23 cellular contexts compared by ENCODE assay signal in the genomic region with DNA sequence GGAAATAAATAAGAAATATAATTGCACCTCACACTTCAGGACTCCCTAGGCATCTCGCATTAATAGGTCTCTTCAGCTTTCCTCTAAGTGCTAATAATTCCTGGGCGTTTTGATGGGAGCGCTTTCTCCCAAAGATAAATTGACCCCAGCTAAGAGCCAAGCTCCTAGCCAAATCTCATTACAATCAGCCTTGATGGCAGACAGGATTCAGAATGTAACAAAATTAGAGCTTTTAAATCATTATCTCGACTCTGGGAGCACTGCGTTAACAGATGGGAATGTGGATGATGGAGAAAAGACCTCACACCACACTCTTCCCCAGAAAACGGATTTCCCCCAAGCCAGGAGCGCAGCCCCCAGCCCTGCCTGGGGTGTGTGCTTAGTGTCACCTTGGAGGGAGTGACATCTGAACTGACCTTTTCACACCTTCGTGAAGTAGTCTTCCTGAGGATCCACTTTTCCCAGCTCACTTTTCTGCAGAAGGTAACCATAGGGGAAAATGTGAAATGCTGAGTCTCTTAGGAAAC. TPM values are rescaled to one million over a fixed set of nuclear protein-coding genes. Genes with fewer than 3 reads are reported as not detected.
DNase-seq lines count a peak whose midpoint lies in the region; ATAC-seq, FAIRE-seq and TF ChIP-seq lines count a peak whose summit lies in the region.
"Had no signal": no experiment of that assay in that cellular context is flagged by ENCODE, and none has a peak within 500 bp of the region (broad histone marks: within the 10 kb centered on the region; RNA-seq: fewer than 3 reads in every experiment).

No MANE protein-coding gene starts in this region.

- H3F3A ChIP-seq in Loucy (ENCODE audit: low read depth): no peaks in the 10 kb centered on the region

- no peak overlapping the region for H3K4me3 Mint-ChIP-seq in osteocyte (ENCODE audit: unreplicated experiment)
- no peak overlapping the region for H3K4me3 Mint-ChIP-seq in activated T-helper 2 cell treated with anti-CD3 and anti-CD28 coated beads, Interferon-gamma antibody, Interleukin-2, Interleukin-4, amounts not matched to agents 10 μg/mL and 5 μg/mL and 100 μg/mL, durations not matched to agents 14 hours and 24 hours and 36 hours (ENCODE audit: low read depth)
- H3K4me3 Mint-ChIP-seq: CD4-positive, alpha-beta memory T cell had no signal

- H3K18ac ChIP-seq in H1 (ENCODE audit: extremely low read depth, low read length): no peak overlapping the region

- FAIRE-seq in H1 (lab: Jason Lieb, UNC): no peak
- FAIRE-seq: A204.1, GM12878, GM19239, H54, HTR-8/SVneo, K562 had no signal

- H3K36me3 ChIP-seq in Loucy (ENCODE audit: insufficient read depth, low read length) (no peaks in the 10 kb centered on the region), H1 (ENCODE audit: control insufficient read depth in 2 of 4, insufficient read depth in 4 of 4, low read length in 3 of 4) (no peaks in the 10 kb centered on the region)
- H3K36me3 ChIP-seq: BE2C had no signal

- H3K23ac ChIP-seq in H1 (ENCODE audit: insufficient read length): no peak overlapping the region

- no peak overlapping the region for H3K4ac ChIP-seq in H1 (replicated peaks; ENCODE audit: insufficient read length, low read depth, low read length)

- H2AFZ ChIP-seq in Loucy (ENCODE audit: low read length): no peak overlapping the region
- no peak overlapping the region for H2AFZ ChIP-seq in H1 (ENCODE audit: low read length)
- H2AFZ ChIP-seq: GM23248 had no signal

- TF ChIP-seq POLR2A in H1 (IDR thresholded peaks at IDR 0.05; ENCODE audit: control extremely low read depth in 1 of 2, low read depth in 2 of 2, low read length in 2 of 2): no peak

- H2AK5ac ChIP-seq in H1 (ENCODE audit: low read depth, low read length): no peak overlapping the region

- no peaks in the 10 kb centered on the region for H3K79me2 ChIP-seq in Loucy (ENCODE audit: insufficient read depth, low read length)
- H3K79me2 ChIP-seq in H1 (ENCODE audit: control insufficient read depth in 1 of 2, insufficient read depth in 2 of 2, low read length in 2 of 2): no peaks in the 10 kb centered on the region; a peak in 1 of 4 replicates

- ATAC-seq in HG03571 (IDR thresholded peaks at IDR 0.05; ENCODE audit: unreplicated experiment): no peak
- ATAC-seq: GM12878, K562 had no signal

- no peaks in the 10 kb centered on the region for H3K79me1 ChIP-seq in H1 (ENCODE audit: low read depth, low read length)

- H3K4me2 ChIP-seq in Loucy (ENCODE audit: low read depth, low read length, poor library complexity, severe bottlenecking) (no peak overlapping the region), H1 (ENCODE audit: insufficient read depth in 1 of 2, low read depth in 2 of 2, low read length in 2 of 2) (no peak overlapping the region)

- H3K23me2 ChIP-seq in H1 (ENCODE audit: low read depth, low read length): no peaks in the 10 kb centered on the region; the same call in 1 of the 2 replicates

- H4K91ac ChIP-seq in H1 (replicated peaks; ENCODE audit: insufficient read length, low read length): no peak overlapping the region

- no peaks in the 10 kb centered on the region for H3K27me3 Mint-ChIP-seq in osteocyte (ENCODE audit: unreplicated experiment)
- H3K27me3 Mint-ChIP-seq in activated T-helper 2 cell treated with anti-CD3 and anti-CD28 coated beads, Interferon-gamma antibody, Interleukin-2, Interleukin-4, amounts not matched to agents 10 μg/mL and 5 μg/mL and 100 μg/mL, durations not matched to agents 14 hours and 24 hours and 36 hours (ENCODE audit: low read depth): no peaks in the 10 kb centered on the region
- H3K27me3 Mint-ChIP-seq: CD4-positive, alpha-beta memory T cell had no signal

- H3K56ac ChIP-seq in H1 (replicated peaks; ENCODE audit: insufficient read length, low read depth, low read length): no peak overlapping the region

- no peak overlapping the region for H2BK5ac ChIP-seq in H1 (ENCODE audit: low read depth, low read length)

- H4K20me1 ChIP-seq in Loucy (ENCODE audit: insufficient read depth, low read length, poor library complexity, severe bottlenecking): no peaks in the 10 kb centered on the region
- no peaks in the 10 kb centered on the region for H4K20me1 ChIP-seq in H1 (replicated peaks in 1 of 2; ENCODE audit: control insufficient read depth in 1 of 2, insufficient read depth in 2 of 2, low read length in 2 of 2)

- DNase-seq in NCI-H82 (lab: John Stamatoyannopoulos, UW): peak; percentile 81
- DNase-seq in H1 (ENCODE audit: low read depth in 1 of 2, low spot score in 2 of 2): peak in 1 of 2 experiments; percentile 20
- peak; percentile 19 for DNase-seq in osteocyte (ENCODE audit: extremely low spot score, unreplicated experiment)
- DNase-seq in activated naive CD4-positive, alpha-beta T cell treated with Interleukin-2 at 50 U/mL for 16 hours: no peak
- no peak for DNase-seq in activated T-helper 2 cell treated with anti-CD3 and anti-CD28 coated beads, Interferon-gamma antibody, Interleukin-2, Interleukin-4, amounts not matched to agents 10 μg/mL and 5 μg/mL and 100 μg/mL, durations not matched to agents 14 hours and 24 hours and 36 hours (ENCODE audit: low spot score)
- DNase-seq: ACHN; BE2C; CD4-positive, alpha-beta memory T cell; DMS153; DMS79; GM23248; HCEC 1CT; IMR-90 had no signal

- TF ChIP-seq RAD21 in H1 (IDR thresholded peaks at IDR 0.05 in 1 of 2, conservative IDR thresholded peaks at IDR 0.05 in 1 of 2; ENCODE audit: low read depth in 2 of 2, low read length in 2 of 2): no peak

- intact Hi-C loops in activated T-helper 2 cell treated with anti-CD3 and anti-CD28 coated beads, Interferon-gamma antibody, Interleukin-2, Interleukin-4, amounts not matched to agents 10 μg/mL and 5 μg/mL and 100 μg/mL, durations not matched to agents 14 hours and 24 hours and 36 hours (cut with micrococcal nuclease): no loop called here

- H3K9me2 ChIP-seq in Loucy (replicated peaks; ENCODE audit: low read depth, low read length): no peaks in the 10 kb centered on the region

- CTCF ChIA-PET in H1 (lab: Charles Lee; ENCODE audit: partially characterized antibody): interaction anchor here (0.7 to 1.6 kb wide), 7 partner anchors 7 to 185 kb away, joined by 3 to 5 read pairs (median 3); no protein-coding TSS in a partner anchor

- peak overlapping the region; percentile 55; the same call in 1 of the 2 replicates for H2BK20ac ChIP-seq in H1 (ENCODE audit: low read length)

- 91% methylated on average over 8 of the region's 8 CpGs; no CpG with 5 or more reads in 1 of the 2 experiments for WGBS in H1 (ENCODE audit: extremely low coverage in 1 of 2, insufficient coverage in 1 of 2, insufficient read length in 1 of 2, insufficient replicate concordance in 2 of 2, low coverage in 1 of 2, low lambda C conversion rate in 2 of 2, missing lambda C conversion rate in 1 of 2), 2 experiments

- H3K14ac ChIP-seq in H1 (ENCODE audit: insufficient read length): no peak overlapping the region

- no peak for TF ChIP-seq CTCF in Loucy (conservative IDR thresholded peaks at IDR 0.05; ENCODE audit: low read length)
- TF ChIP-seq CTCF in H1 (IDR thresholded peaks at IDR 0.05; ENCODE audit: control extremely low read depth in 1 of 3, insufficient read depth in 1 of 3, low read depth in 1 of 3, low read length in 3 of 3): no peak
- TF ChIP-seq CTCF in osteocyte (IDR thresholded peaks at IDR 0.05): no peak

- peak overlapping the region; percentile 4 for H3K9ac ChIP-seq in Loucy (ENCODE audit: low read depth, low read length, poor library complexity, severe bottlenecking)
- no peak overlapping the region for H3K9ac ChIP-seq in H1 (replicated peaks in 1 of 4; ENCODE audit: extremely low read depth in 1 of 4, low read depth in 3 of 4, low read length in 3 of 4)
- H3K9ac ChIP-seq: GM23248 had no signal

- no peak overlapping the region for H3K27ac Mint-ChIP-seq in osteocyte (ENCODE audit: unreplicated experiment)
- H3K27ac Mint-ChIP-seq in activated T-helper 2 cell treated with anti-CD3 and anti-CD28 coated beads, Interferon-gamma antibody, Interleukin-2, Interleukin-4, amounts not matched to agents 10 μg/mL and 5 μg/mL and 100 μg/mL, durations not matched to agents 14 hours and 24 hours and 36 hours: no peak overlapping the region
- H3K27ac Mint-ChIP-seq: CD4-positive, alpha-beta memory T cell had no signal

- no peaks in the 10 kb centered on the region for H3K36me3 Mint-ChIP-seq in osteocyte (ENCODE audit: unreplicated experiment)
- no peaks in the 10 kb centered on the region for H3K36me3 Mint-ChIP-seq in activated T-helper 2 cell treated with anti-CD3 and anti-CD28 coated beads, Interferon-gamma antibody, Interleukin-2, Interleukin-4, amounts not matched to agents 10 μg/mL and 5 μg/mL and 100 μg/mL, durations not matched to agents 14 hours and 24 hours and 36 hours (ENCODE audit: low read depth)
- H3K36me3 Mint-ChIP-seq: CD14-positive monocyte; CD4-positive, alpha-beta memory T cell had no signal

- no peak overlapping the region for H2BK15ac ChIP-seq in H1 (ENCODE audit: low read length)

- H2BK120ac ChIP-seq in H1 (replicated peaks; ENCODE audit: low read depth, low read length): no peak overlapping the region

- H3K4me1 ChIP-seq in Loucy (ENCODE audit: insufficient read depth, low read length, poor library complexity, severe bottlenecking) (peaks cover 47% of the 10 kb centered on the region), H1 (replicated peaks in 1 of 4; ENCODE audit: control insufficient read depth in 3 of 4, insufficient read depth in 4 of 4, low read length in 3 of 4) (peaks cover 0 to 15% (median 6%) of the 10 kb centered on the region in 4 experiments; a peak in 4 of 7 replicates)
- H3K4me1 ChIP-seq: BE2C had no signal

- TF ChIP-seq EP300 in H1 (IDR thresholded peaks at IDR 0.05; ENCODE audit: borderline replicate concordance in 1 of 2, low read depth in 2 of 2, low read length in 2 of 2): no peak

- H3K27me3 ChIP-seq in Loucy (ENCODE audit: insufficient read depth, low read length, poor library complexity, severe bottlenecking) (no peaks in the 10 kb centered on the region), H1 (replicated peaks in 1 of 4; ENCODE audit: control insufficient read depth in 3 of 4, extremely low read depth in 1 of 4, insufficient read depth in 3 of 4, low read length in 3 of 4) (no peaks in the 10 kb centered on the region)
- H3K27me3 ChIP-seq: BE2C had no signal

- H3K9me3 ChIP-seq in Loucy (ENCODE audit: insufficient read depth, low read depth, low read length) (no peaks in the 10 kb centered on the region), H1 (ENCODE audit: insufficient read depth in 2 of 2, low read depth in 1 of 2, low read length in 1 of 2) (no peaks in the 10 kb centered on the region)
- H3K9me3 ChIP-seq: BE2C had no signal

- no peaks in the 10 kb centered on the region for H3K9me3 Mint-ChIP-seq in osteocyte (ENCODE audit: unreplicated experiment)
- no peaks in the 10 kb centered on the region for H3K9me3 Mint-ChIP-seq in activated T-helper 2 cell treated with anti-CD3 and anti-CD28 coated beads, Interferon-gamma antibody, Interleukin-2, Interleukin-4, amounts not matched to agents 10 μg/mL and 5 μg/mL and 100 μg/mL, durations not matched to agents 14 hours and 24 hours and 36 hours
- H3K9me3 Mint-ChIP-seq: CD14-positive monocyte; CD4-positive, alpha-beta memory T cell had no signal

- H4K5ac ChIP-seq in H1 (ENCODE audit: insufficient read length, low read depth, low read length): no peak overlapping the region

- H3K27ac ChIP-seq in H1 (ENCODE audit: low read depth, low read length): no peak overlapping the region
- H3K27ac ChIP-seq: GM23248 had no signal

- peaks cover 6% of the 10 kb centered on the region for H3K4me1 Mint-ChIP-seq in osteocyte (ENCODE audit: unreplicated experiment)
- H3K4me1 Mint-ChIP-seq in activated T-helper 2 cell treated with anti-CD3 and anti-CD28 coated beads, Interferon-gamma antibody, Interleukin-2, Interleukin-4, amounts not matched to agents 10 μg/mL and 5 μg/mL and 100 μg/mL, durations not matched to agents 14 hours and 24 hours and 36 hours (ENCODE audit: low read depth): no peaks in the 10 kb centered on the region
- H3K4me1 Mint-ChIP-seq: CD4-positive, alpha-beta memory T cell had no signal

- POLR2A ChIA-PET in H1 (lab: Charles Lee; ENCODE audit: partially characterized antibody): interaction anchor here (1.2 kb wide), 1 partner anchor 10 kb away, joined by 5 read pairs; no protein-coding TSS in a partner anchor

- H2BK12ac ChIP-seq in H1 (ENCODE audit: low read depth, low read length): no peak overlapping the region

- H3K4me3 ChIP-seq in Loucy (ENCODE audit: low read length, poor library complexity, severe bottlenecking) (no peak overlapping the region), H1 (ENCODE audit: extremely low read depth in 1 of 4, insufficient read depth in 2 of 4, low read depth in 3 of 4, low read length in 4 of 4) (no peak overlapping the region)
- H3K4me3 ChIP-seq: GM12878, GM23248, K562 had no signal

- H4K8ac ChIP-seq in H1 (ENCODE audit: extremely low read depth, insufficient read depth, low read length): no peak overlapping the region

RNA-seq across cellular contexts. Expression of a gene that starts 26.4 kb away (rescaled TPM):
- 0.08 and 0.15 TPM in 2 replicates for total RNA-seq in H1 (2021; fragmentation: NEBNext Ultra II Directional; extraction: Animal tissue kit (Norgen Biotek cat#: 25700))
- polyA plus RNA-seq in H1 (2011; rRNA removed): 0.11 and 0.17 TPM in 2 replicates
- 0.09 TPM for polyA plus RNA-seq in H1 (2011; cell fraction: cytosol; rRNA removed)
- polyA plus RNA-seq in H1 (2011; cell fraction: nucleus; rRNA removed): 0.10 TPM
- polyA plus RNA-seq in H1 (2012, experiment 1 of 2): 0.07 to 0.17 TPM (median 0.09 TPM) in 4 replicates
- 0.04 TPM for polyA plus RNA-seq in H1 (2012, experiment 2 of 2)
- polyA plus RNA-seq in H1 (2013, experiment 1 of 2): 0.12 TPM
- 0.11 TPM for polyA plus RNA-seq in H1 (2013, experiment 2 of 2)
- polyA minus RNA-seq in H1 (2011; rRNA and poly(A)+ RNA removed): 0.22 TPM in 2 replicates
- polyA minus RNA-seq in H1 (2011; cell fraction: cytosol; rRNA and poly(A)+ RNA removed): 0.22 TPM
- 0.20 TPM for polyA minus RNA-seq in H1 (2011; cell fraction: nucleus; rRNA and poly(A)+ RNA removed)
- total RNA-seq in osteocyte: not detected in 2 replicates
- 0.07 TPM in 2 replicates for total RNA-seq in activated T-helper 2 cell treated with anti-CD3 and anti-CD28 coated beads, Interferon-gamma antibody, Interleukin-2, Interleukin-4, amounts not matched to agents 10 μg/mL and 5 μg/mL and 100 μg/mL, durations not matched to agents 14 hours and 24 hours and 36 hours
- total RNA-seq: G401, GM12878, GM23248, IMR-90, K562 had no signal
- polyA plus RNA-seq: CD14-positive monocyte, GM12878, GM23248, K562 had no signal

Comparison
In these comparisons a context has a peak if more than half of its experiments do, and no peak if none do; other contexts are left out.
1. DNase-seq: peak in NCI-H82 (single experiment) and osteocyte (single experiment); none in activated naive CD4-positive, alpha-beta T cell treated with Interleukin-2 at 50 U/mL for 16 hours (single experiment) and activated T-helper 2 cell treated with anti-CD3 and anti-CD28 coated beads, Interferon-gamma antibody, Interleukin-2, Interleukin-4, amounts not matched to agents 10 μg/mL and 5 μg/mL and 100 μg/mL, durations not matched to agents 14 hours and 24 hours and 36 hours (single experiment).